Comparison of ENCODE assay signal across 1 cellular context in genomic region chr16:84013787-84014569, GRCh38.
TF ChIP-seq lines count a peak whose summit lies in the region.

No MANE protein-coding gene starts in this region.

TF ChIP-seq in K562, 482 proteins besides CTCF, POLR2A, EP300 and RAD21 (continued from another document and continues in another):
- TF ChIP-seq ZNF407 (IDR thresholded peaks at IDR 0.05; ENCODE audit: low read depth): no peak
- no peak for TF ChIP-seq STAG1 (CRISPR knock-in tag; IDR thresholded peaks at IDR 0.05; ENCODE audit: borderline replicate concordance)
- TF ChIP-seq CREB3L1 (IDR thresholded peaks at IDR 0.05; ENCODE audit: borderline replicate concordance, low read depth): peak; percentile 84; the same call in 1 of the 2 replicates
- TF ChIP-seq CAMTA2 (CRISPR knock-in tag; conservative IDR thresholded peaks at IDR 0.05): no peak
- no peak for TF ChIP-seq E2F8 (IDR thresholded peaks at IDR 0.05; ENCODE audit: low read depth, partially characterized antibody)
- TF ChIP-seq RAD51 (IDR thresholded peaks at IDR 0.05; ENCODE audit: borderline replicate concordance, low read depth): peak; percentile 93
- no peak for TF ChIP-seq LARP7 (IDR thresholded peaks at IDR 0.05)
- no peak for TF ChIP-seq XRCC3 (IDR thresholded peaks at IDR 0.05)
- peak; percentile 15; the same call in 1 of the 2 replicates for TF ChIP-seq CREB1 (IDR thresholded peaks at IDR 0.05)
- TF ChIP-seq CREB1 (CRISPR knock-in tag; IDR thresholded peaks at IDR 0.05): no peak
- TF ChIP-seq AFF4 (CRISPR knock-in tag; IDR thresholded peaks at IDR 0.05): no peak
- no peak for TF ChIP-seq ATF4 (CRISPR knock-in tag; IDR thresholded peaks at IDR 0.05)
- peak in 1 of 2 experiments; percentile 83; a peak in 2 of 4 replicates for TF ChIP-seq SRF (CRISPR knock-in tag; IDR thresholded peaks at IDR 0.05)
- TF ChIP-seq DPF2 (IDR thresholded peaks at IDR 0.05): peak; percentile 81
- no peak for TF ChIP-seq FOXJ2 (tag; IDR thresholded peaks at IDR 0.05)
- TF ChIP-seq HMBOX1 (IDR thresholded peaks at IDR 0.05): no peak
- TF ChIP-seq ESRRA (IDR thresholded peaks at IDR 0.05; ENCODE audit: borderline replicate concordance, low read depth): peak; percentile 70; the same call in 1 of the 2 replicates
- TF ChIP-seq HNRNPLL (IDR thresholded peaks at IDR 0.05; ENCODE audit: low read depth, low read length, poor library complexity, severe bottlenecking): no peak
- no peak for TF ChIP-seq ZNF551 (CRISPR knock-in tag; IDR thresholded peaks at IDR 0.05)
- peak; percentile 81 for TF ChIP-seq CBFA2T2 (conservative IDR thresholded peaks at IDR 0.05)
- no peak for TF ChIP-seq NELFE (IDR thresholded peaks at IDR 0.05; ENCODE audit: insufficient read depth, insufficient read length)
- TF ChIP-seq ZNF785 (CRISPR knock-in tag; IDR thresholded peaks at IDR 0.05): no peak
- no peak for TF ChIP-seq NFE2 (IDR thresholded peaks at IDR 0.05; ENCODE audit: low read depth)
- no peak for TF ChIP-seq CEBPB (tag; IDR thresholded peaks at IDR 0.05)
- no peak for TF ChIP-seq ZBED1 (IDR thresholded peaks at IDR 0.05)
- TF ChIP-seq SMARCB1 (IDR thresholded peaks at IDR 0.05; ENCODE audit: insufficient read length, low read depth): no peak
- TF ChIP-seq ZFP91 (CRISPR knock-in tag; IDR thresholded peaks at IDR 0.05): no peak
